ENCODE assay signal across 26 cellular contexts in genomic region chr1:164708596-164708995, GRCh38.
DNase-seq lines count a peak whose midpoint lies in the region; ATAC-seq and TF ChIP-seq lines count a peak whose summit lies in the region.
"Had no signal": no experiment of that assay in that cellular context is flagged by ENCODE, and none has a peak within 500 bp of the region (broad histone marks: within the 10 kb centered on the region; RNA-seq: fewer than 3 reads in every experiment).

No MANE protein-coding gene starts in this region.

- TF ChIP-seq POLR2A in uterus (IDR thresholded peaks at IDR 0.05) = no peak

- no peak overlapping the region for H3K4me2 ChIP-seq in mesenchymal stem cell (ENCODE audit: low read length, poor library complexity, severe bottlenecking)

- in situ Hi-C loops in brain microvascular endothelial cell (cut with HindIII; ENCODE audit: low pct_ligation_motif_present, low sequenced_read_pairs) = no loop called here

- peak overlapping the region; percentile 31 for H3K9ac ChIP-seq in mesenchymal stem cell (ENCODE audit: low read length)

- H3K4me1 ChIP-seq in right atrium auricular region (peaks cover 0 to 73% of the 10 kb centered on the region in 2 donors), mesenchymal stem cell (ENCODE audit: control insufficient read depth, insufficient read depth, low read depth, low read length) (peaks cover 3% of the 10 kb centered on the region), uterus (peaks cover 8 to 25% of the 10 kb centered on the region in 2 donors)

- H3K23ac ChIP-seq in mesenchymal stem cell (ENCODE audit: low read length in 2 of 2) = no peak overlapping the region

- no peak overlapping the region for H2AK5ac ChIP-seq in mesenchymal stem cell (ENCODE audit: low read length, severe bottlenecking)

- WGBS in mesenchymal stem cell = no CpG with 5 or more reads among the region's 3 CpGs

- peak overlapping the region; percentile 66 to 76 for H3K27ac ChIP-seq in right atrium auricular region
- peak overlapping the region; percentile 66 for H3K27ac ChIP-seq in brain microvascular endothelial cell
- no peak overlapping the region for H3K27ac ChIP-seq in mesenchymal stem cell (ENCODE audit: low read length, poor library complexity, severe bottlenecking)
- H3K27ac ChIP-seq in uterus = peak overlapping the region; percentile 85 to 92
- H3K27ac ChIP-seq: right lobe of liver, VCaP had no signal

- H2BK12ac ChIP-seq in mesenchymal stem cell (ENCODE audit: low read length in 2 of 2) = peak overlapping the region; percentile 2 to 27

- peak overlapping the region; percentile 5 for H4K8ac ChIP-seq in mesenchymal stem cell (ENCODE audit: low read length)

- no peaks in the 10 kb centered on the region for H3K27me3 ChIP-seq in right atrium auricular region
- no peaks in the 10 kb centered on the region for H3K27me3 ChIP-seq in brain microvascular endothelial cell (replicated peaks)
- no peaks in the 10 kb centered on the region for H3K27me3 ChIP-seq in mesenchymal stem cell (ENCODE audit: control insufficient read depth in 1 of 2, insufficient read depth in 1 of 2, low read length in 2 of 2)
- no peaks in the 10 kb centered on the region for H3K27me3 ChIP-seq in uterus
- H3K27me3 ChIP-seq: right lobe of liver had no signal

- no peak overlapping the region for H2BK120ac ChIP-seq in mesenchymal stem cell (ENCODE audit: low read depth, low read length)

- H2AFZ ChIP-seq in mesenchymal stem cell (ENCODE audit: low read depth, low read length) = no peak overlapping the region

- no peak for ATAC-seq in left ventricle myocardium superior
- ATAC-seq in HG02798 (IDR thresholded peaks at IDR 0.05; ENCODE audit: poor library complexity, unreplicated experiment) = no peak
- ATAC-seq: activated T-cell treated with anti-CD3 and anti-CD28 coated beads, Interleukin-2, amount 50 U/mL, for 4 hours; CD8-positive, alpha-beta T cell had no signal

- no peak for DNase-seq in right atrium auricular region (ENCODE audit: low spot score)
- DNase-seq in left ventricle myocardium superior = no peak
- DNase-seq in brain microvascular endothelial cell = no peak
- no peak for DNase-seq in mesenchymal stem cell
- DNase-seq in uterus = no peak
- DNase-seq in stimulated activated naive CD4-positive, alpha-beta T cell treated with Interleukin-2 at 50 U/mL for 16 hours (lab: John Stamatoyannopoulos, UW) = no peak
- DNase-seq in activated T-cell treated with anti-CD3 and anti-CD28 coated beads, Interleukin-2, amount 50 U/mL, for 1 hour = no peak
- DNase-seq: activated CD4-positive, alpha-beta T cell treated with anti-CD3 and anti-CD28 coated beads, Interleukin-2, amount 10 ng/mL, durations not matched to agents 24 days and 14 days; activated T-cell treated with anti-CD3 and anti-CD28 coated beads, Interleukin-2, amount 50 U/mL, for 4 hours; AML-193; CD8-positive, alpha-beta T cell; dermis blood vessel endothelial cell; DMS 273 treated with DMSO at 0.1 percent for 48 hours; endodermal cell; midbrain; naive B cell; NCI-H1092; NCI-H1694; NCI-H748 treated with DMSO at 0.1 percent for 48 hours; right lobe of liver; stimulated activated CD4-positive, alpha-beta T cell treated with anti-CD3 and anti-CD28 coated beads, Interleukin-12 subunit alpha, Interleukin-12 subunit beta, amount 100 ng/mL, for 4 hours; stimulated activated CD4-positive, alpha-beta T cell treated with anti-CD3 and anti-CD28 coated beads, Interleukin-2, amount 100 ng/mL, for 48 hours; SW 1271; T-helper 9 cell had no signal

- no peaks in the 10 kb centered on the region for H3K9me3 ChIP-seq in right atrium auricular region
- H3K9me3 ChIP-seq in mesenchymal stem cell (ENCODE audit: control insufficient read depth, low read length) = no peaks in the 10 kb centered on the region
- H3K9me3 ChIP-seq in uterus = no peaks in the 10 kb centered on the region
- H3K9me3 ChIP-seq: right lobe of liver had no signal

- no peaks in the 10 kb centered on the region for H3K36me3 ChIP-seq in right atrium auricular region
- no peaks in the 10 kb centered on the region for H3K36me3 ChIP-seq in brain microvascular endothelial cell (replicated peaks)
- H3K36me3 ChIP-seq in mesenchymal stem cell (ENCODE audit: control insufficient read depth in 1 of 2, insufficient read depth in 2 of 2, low read depth in 1 of 2, low read length in 2 of 2) = peaks cover 0 to 3% of the 10 kb centered on the region in 2 experiments
- no peaks in the 10 kb centered on the region for H3K36me3 ChIP-seq in uterus
- H3K36me3 ChIP-seq: right lobe of liver had no signal

- H2BK5ac ChIP-seq in mesenchymal stem cell (ENCODE audit: low read depth, low read length, poor library complexity, severe bottlenecking) = no peak overlapping the region

- intact Hi-C loops in left ventricle myocardium superior (cut with micrococcal nuclease) = loop anchor here (10.0 kb wide), 2 partner anchors 74 to 76 kb away; no protein-coding TSS in a partner anchor
- intact Hi-C loops in uterus (cut with DNase I; ENCODE audit: low total_unique reads) = no loop called here

- H2BK15ac ChIP-seq in mesenchymal stem cell (ENCODE audit: low read depth, poor library complexity, severe bottlenecking) = no peak overlapping the region

- no peak overlapping the region for H3K4ac ChIP-seq in mesenchymal stem cell (ENCODE audit: low read depth in 1 of 2, low read length in 2 of 2)

- peaks cover 2% of the 10 kb centered on the region for H3K79me1 ChIP-seq in mesenchymal stem cell (replicated peaks; ENCODE audit: low read length, poor library complexity, severe bottlenecking)

- TF ChIP-seq CTCF in right atrium auricular region (IDR thresholded peaks at IDR 0.05) (no peak), brain microvascular endothelial cell (IDR thresholded peaks at IDR 0.05; ENCODE audit: low read depth, low read length, missing control alignments) (no peak), uterus (IDR thresholded peaks at IDR 0.05) (no peak)

- H3K4me3 ChIP-seq in right atrium auricular region = no peak overlapping the region
- no peak overlapping the region for H3K4me3 ChIP-seq in brain microvascular endothelial cell (ENCODE audit: low read depth, low read length)
- H3K4me3 ChIP-seq in mesenchymal stem cell (ENCODE audit: insufficient read depth in 1 of 2, low read depth in 1 of 2, low read length in 2 of 2) = no peak overlapping the region
- H3K4me3 ChIP-seq in uterus = no peak overlapping the region
- H3K4me3 ChIP-seq: right lobe of liver had no signal

- H3K14ac ChIP-seq in mesenchymal stem cell (ENCODE audit: low read length in 2 of 2) = no peak overlapping the region

- no peak overlapping the region for H4K91ac ChIP-seq in mesenchymal stem cell (ENCODE audit: low read length)

- peak overlapping the region in 1 of 2 experiments; percentile 54 for H3K18ac ChIP-seq in mesenchymal stem cell (ENCODE audit: low read depth in 1 of 2, low read length in 2 of 2)
